In genomic region chr6:15793288-15793687, GRCh38 we compare ENCODE assay signal across 12 cellular contexts.
DNase-seq lines count a peak whose midpoint lies in the region; ATAC-seq and TF ChIP-seq lines count a peak whose summit lies in the region.
"Had no signal": no experiment of that assay in that cellular context is flagged by ENCODE, and none has a peak within 500 bp of the region (broad histone marks: within the 10 kb centered on the region; RNA-seq: fewer than 3 reads in every experiment).

No MANE protein-coding gene starts in this region.

- POLR2A ChIA-PET in Panc1 (lab: Charles Lee) = no interaction called here

- H3K4me3 ChIP-seq in Panc1 (ENCODE audit: low read depth in 2 of 2, low read length in 2 of 2) (no peak overlapping the region), fibroblast of mammary gland (ENCODE audit: control insufficient read depth, low read depth, low read length) (no peak overlapping the region), neural progenitor cell (no peak overlapping the region)

- no peak overlapping the region for H3K4me3 Mint-ChIP-seq in neural progenitor cell
- H3K4me3 Mint-ChIP-seq: activated naive CD4-positive, alpha-beta T cell treated with anti-CD3 and anti-CD28 coated beads for 36 hours had no signal

- BruUV-seq in Panc1 (replicated peaks; lab: Mats Ljungman, UMichigan) = no TSS peak

- no peaks in the 10 kb centered on the region for H3K79me2 ChIP-seq in neural progenitor cell (ENCODE audit: low read depth)

- H3K27me3 Mint-ChIP-seq in neural progenitor cell (ENCODE audit: insufficient read depth, low read depth) = peaks cover 3% of the 10 kb centered on the region

- peak; percentile 91 for ATAC-seq in Panc1
- no peak for ATAC-seq in GM21529 (IDR thresholded peaks at IDR 0.05; ENCODE audit: unreplicated experiment)
- ATAC-seq: stimulated activated naive CD8-positive, alpha-beta T cell treated with anti-CD3 and anti-CD28 coated beads, Interleukin-15, Interleukin-2, amounts not matched to agents 100 U/mL and 50 U/mL, for 24 hours had no signal

- peaks cover 2% of the 10 kb centered on the region for H3K36me3 Mint-ChIP-seq in neural progenitor cell

- in situ Hi-C loops in Panc1 (cut with HindIII; ENCODE audit: low pct_unique_long_range_greater_than_20kb, low sequenced_read_pairs) = no loop called here

- H3K27ac ChIP-seq in Panc1 (ENCODE audit: low read length) (peak overlapping the region; percentile 63), neural progenitor cell (no peak overlapping the region)

- intact Hi-C loops in Panc1 (cut with micrococcal nuclease; ENCODE audit: unreplicated experiment) = no loop called here

- H3K9me3 ChIP-seq in Panc1 (ENCODE audit: control insufficient read depth, insufficient read depth, low read depth, low read length) = no peaks in the 10 kb centered on the region
- H3K9me3 ChIP-seq in neural progenitor cell (ENCODE audit: low read depth) = no peaks in the 10 kb centered on the region

- H3K27me3 ChIP-seq in Panc1 (ENCODE audit: control insufficient read depth, insufficient read depth, low read length) (no peaks in the 10 kb centered on the region), neural progenitor cell (no peaks in the 10 kb centered on the region)

- no peak overlapping the region for H3K4me2 ChIP-seq in neural progenitor cell

- peak overlapping the region; percentile 55 for H3K27ac Mint-ChIP-seq in neural progenitor cell
- H3K27ac Mint-ChIP-seq: activated naive CD4-positive, alpha-beta T cell treated with anti-CD3 and anti-CD28 coated beads for 36 hours had no signal

- H3F3A ChIP-seq in neural progenitor cell (ENCODE audit: low read depth) = no peaks in the 10 kb centered on the region

- H4K20me1 ChIP-seq in neural progenitor cell (ENCODE audit: low read depth) = no peaks in the 10 kb centered on the region

- H3K4me1 ChIP-seq in Panc1 (ENCODE audit: control insufficient read depth, insufficient read depth, low read length) (peaks cover 15% of the 10 kb centered on the region), neural progenitor cell (no peaks in the 10 kb centered on the region)

- no peak for TF ChIP-seq CTCF in Panc1 (IDR thresholded peaks at IDR 0.05)
- no peak for TF ChIP-seq CTCF in fibroblast of mammary gland (conservative IDR thresholded peaks at IDR 0.05; ENCODE audit: control insufficient read depth, insufficient read depth, low read depth, low read length)
- TF ChIP-seq CTCF in neural progenitor cell (IDR thresholded peaks at IDR 0.05) = no peak
- TF ChIP-seq CTCF in GM20000 (IDR thresholded peaks at IDR 0.05; ENCODE audit: extremely low read depth, missing control alignments) = no peak

- H3K36me3 ChIP-seq in Panc1 (ENCODE audit: control insufficient read depth, insufficient read depth, low read length) (no peaks in the 10 kb centered on the region), neural progenitor cell (no peaks in the 10 kb centered on the region)

- H3K9ac ChIP-seq in neural progenitor cell = no peak overlapping the region

- H3K9me3 Mint-ChIP-seq in neural progenitor cell = peaks cover 9% of the 10 kb centered on the region

- no peak overlapping the region for H2AFZ ChIP-seq in neural progenitor cell (replicated peaks)

- CTCF ChIA-PET in Panc1 (lab: Charles Lee) = interaction anchor here (1.2 kb wide), 1 partner anchor 336 kb away, joined by 3 read pairs; the partner anchor contains the start of gene MYLIP

- peaks cover 24% of the 10 kb centered on the region for H3K4me1 Mint-ChIP-seq in neural progenitor cell

- DNase-seq in EL = peak; percentile 90
- no peak for DNase-seq in Panc1 (ENCODE audit: low read depth, low spot score)
- DNase-seq in fibroblast of mammary gland (ENCODE audit: low read depth) = peak; percentile 11
- DNase-seq in neural progenitor cell (ENCODE audit: low spot score) = no peak
- DNase-seq in GM20000 (ENCODE audit: low spot score) = no peak
- no peak for DNase-seq in SKM-1 treated with dmso at 0.1 percent for 144 hours (lab: John Stamatoyannopoulos, UW; ENCODE audit: unreplicated experiment)
- no peak for DNase-seq in NCI-H1048 (lab: John Stamatoyannopoulos, UW)
- DNase-seq: activated CD4-positive, alpha-beta T cell treated with anti-CD3 and anti-CD28 coated beads for 48 hours; activated naive CD4-positive, alpha-beta T cell treated with anti-CD3 and anti-CD28 coated beads for 36 hours; NCI-H2227 treated with DMSO at 0.1 percent for 48 hours; stimulated activated naive CD8-positive, alpha-beta T cell treated with anti-CD3 and anti-CD28 coated beads, Interleukin-15, Interleukin-2, amounts not matched to agents 100 U/mL and 50 U/mL, for 24 hours had no signal

Comparison
In these comparisons a context has a peak if more than half of its experiments do, and no peak if none do; other contexts are left out.
1. DNase-seq: peak in EL (single experiment) and fibroblast of mammary gland (single experiment); none in Panc1 (single experiment), neural progenitor cell (single experiment), GM20000 (single experiment), SKM-1 treated with dmso at 0.1 percent for 144 hours (single experiment) and NCI-H1048 (single experiment).